Comparison of ENCODE assay signal across 8 cellular contexts in the genomic region with DNA sequence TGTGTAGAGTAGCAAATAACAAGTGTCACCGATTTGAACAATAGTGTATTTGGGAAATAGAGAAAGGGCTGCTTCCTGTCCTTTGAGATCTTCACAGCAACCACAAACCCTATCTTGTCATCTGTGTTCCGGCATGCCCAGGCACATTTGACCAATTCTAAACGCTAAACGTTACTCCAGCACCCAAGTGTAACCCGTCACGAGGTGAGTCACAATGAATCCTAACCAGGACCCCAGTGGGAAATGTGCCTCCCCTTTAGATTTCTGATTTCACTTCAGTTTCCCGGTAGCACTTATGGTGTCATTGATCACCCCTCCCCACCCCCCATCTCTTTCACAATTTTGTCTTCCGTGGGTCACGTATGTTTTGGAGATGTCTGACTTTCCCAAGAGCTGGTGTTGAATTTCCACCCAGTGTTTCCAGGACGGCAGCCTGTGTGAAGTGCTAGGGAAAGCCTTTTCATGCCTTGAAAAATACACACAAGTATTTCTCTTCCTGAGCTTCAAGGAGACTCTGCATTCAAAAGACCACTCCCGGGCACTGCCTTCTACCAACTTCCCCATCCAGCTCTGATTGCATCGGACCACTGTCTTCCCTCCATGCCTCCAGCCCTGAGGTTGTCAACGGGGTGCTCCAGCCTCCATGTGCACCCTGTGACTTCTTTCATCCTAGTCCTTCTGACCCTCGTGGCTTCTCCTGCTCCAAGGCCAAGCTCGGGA. TPM values are rescaled to one million over a fixed set of nuclear protein-coding genes. Genes with fewer than 3 reads are reported as not detected.
A peak's percentile ranks its signal among the peaks of the same experiment; 100 is the strongest.
DNase-seq lines count a peak whose midpoint lies in the region; ATAC-seq and TF ChIP-seq lines count a peak whose summit lies in the region.

No MANE protein-coding gene starts in this region.

- no peaks in the 10 kb centered on the region for H3K27me3 Mint-ChIP-seq in activated CD8-positive, alpha-beta memory T cell treated with anti-CD3 and anti-CD28 coated beads, Interleukin-2, amount 10 ng/mL, durations not matched to agents 7 days and 5 days
- H3K27me3 Mint-ChIP-seq in activated T-helper 17 cell treated with anti-CD3 and anti-CD28 coated beads, Interleukin-2, amount 50 U/mL, for 72 hours = peaks cover 12% of the 10 kb centered on the region

- no peak overlapping the region for H3K4me3 ChIP-seq in coronary artery

- H3K4me1 Mint-ChIP-seq in activated CD8-positive, alpha-beta memory T cell treated with anti-CD3 and anti-CD28 coated beads, Interleukin-2, amount 10 ng/mL, durations not matched to agents 7 days and 5 days = peaks cover 26% of the 10 kb centered on the region
- H3K4me1 Mint-ChIP-seq in activated T-helper 17 cell treated with anti-CD3 and anti-CD28 coated beads, Interleukin-2, amount 50 U/mL, for 72 hours = peaks cover 23% of the 10 kb centered on the region
- H3K4me1 Mint-ChIP-seq in stimulated activated effector memory CD8-positive, alpha-beta T cell treated with anti-CD3 and anti-CD28 coated beads, Interleukin-12 subunit alpha, Interleukin-12 subunit beta, amount 100 ng/mL, for 72 hours = peaks cover 20% of the 10 kb centered on the region

- peak overlapping the region; percentile 86 for H3K27ac Mint-ChIP-seq in activated CD8-positive, alpha-beta memory T cell treated with anti-CD3 and anti-CD28 coated beads, Interleukin-2, amount 10 ng/mL, durations not matched to agents 7 days and 5 days
- H3K27ac Mint-ChIP-seq in activated T-helper 17 cell treated with anti-CD3 and anti-CD28 coated beads, Interleukin-2, amount 50 U/mL, for 72 hours = peak overlapping the region; percentile 68
- peak overlapping the region; percentile 76 for H3K27ac Mint-ChIP-seq in stimulated activated effector memory CD8-positive, alpha-beta T cell treated with anti-CD3 and anti-CD28 coated beads, Interleukin-12 subunit alpha, Interleukin-12 subunit beta, amount 100 ng/mL, for 72 hours

- peak overlapping the region; percentile 55 for H3K4me3 Mint-ChIP-seq in activated CD8-positive, alpha-beta memory T cell treated with anti-CD3 and anti-CD28 coated beads, Interleukin-2, amount 10 ng/mL, durations not matched to agents 7 days and 5 days
- peak overlapping the region; percentile 68 for H3K4me3 Mint-ChIP-seq in activated T-helper 17 cell treated with anti-CD3 and anti-CD28 coated beads, Interleukin-2, amount 50 U/mL, for 72 hours
- peak overlapping the region; percentile 44 for H3K4me3 Mint-ChIP-seq in stimulated activated effector memory CD8-positive, alpha-beta T cell treated with anti-CD3 and anti-CD28 coated beads, Interleukin-12 subunit alpha, Interleukin-12 subunit beta, amount 100 ng/mL, for 72 hours

- peak; percentile 81 for DNase-seq in activated CD8-positive, alpha-beta memory T cell treated with anti-CD3 and anti-CD28 coated beads, Interleukin-2, amount 10 ng/mL, durations not matched to agents 7 days and 5 days
- DNase-seq in activated CD8-positive, alpha-beta memory T cell treated with anti-CD3 and anti-CD28 coated beads for 24 hours = no peak
- peak; percentile 88 for DNase-seq in Kasumi-1 (lab: John Stamatoyannopoulos, UW)
- no peak for DNase-seq in stimulated activated effector memory CD8-positive, alpha-beta T cell treated with anti-CD3 and anti-CD28 coated beads, Interleukin-12 subunit alpha, Interleukin-12 subunit beta, amount 100 ng/mL, for 72 hours (ENCODE audit: low spot score in 2 of 2)
- no peak for DNase-seq in NCI-H82 treated with DMSO at 0.1 percent for 48 hours (lab: John Stamatoyannopoulos, UW; ENCODE audit: unreplicated experiment)
- DNase-seq in T-helper 9 cell = no peak
- no peak for DNase-seq in coronary artery (ENCODE audit: low spot score)

- no peak for TF ChIP-seq CTCF in coronary artery (IDR thresholded peaks at IDR 0.05)

- peaks cover 6% of the 10 kb centered on the region for H3K36me3 Mint-ChIP-seq in activated CD8-positive, alpha-beta memory T cell treated with anti-CD3 and anti-CD28 coated beads, Interleukin-2, amount 10 ng/mL, durations not matched to agents 7 days and 5 days
- H3K36me3 Mint-ChIP-seq in activated T-helper 17 cell treated with anti-CD3 and anti-CD28 coated beads, Interleukin-2, amount 50 U/mL, for 72 hours (ENCODE audit: low read depth) = no peaks in the 10 kb centered on the region
- H3K36me3 Mint-ChIP-seq in stimulated activated effector memory CD8-positive, alpha-beta T cell treated with anti-CD3 and anti-CD28 coated beads, Interleukin-12 subunit alpha, Interleukin-12 subunit beta, amount 100 ng/mL, for 72 hours = peaks cover 12% of the 10 kb centered on the region

- H3K9me3 Mint-ChIP-seq in activated CD8-positive, alpha-beta memory T cell treated with anti-CD3 and anti-CD28 coated beads, Interleukin-2, amount 10 ng/mL, durations not matched to agents 7 days and 5 days (ENCODE audit: low read depth) = peaks cover 7% of the 10 kb centered on the region
- H3K9me3 Mint-ChIP-seq in activated T-helper 17 cell treated with anti-CD3 and anti-CD28 coated beads, Interleukin-2, amount 50 U/mL, for 72 hours = peaks cover 8% of the 10 kb centered on the region
- peaks cover 3% of the 10 kb centered on the region for H3K9me3 Mint-ChIP-seq in stimulated activated effector memory CD8-positive, alpha-beta T cell treated with anti-CD3 and anti-CD28 coated beads, Interleukin-12 subunit alpha, Interleukin-12 subunit beta, amount 100 ng/mL, for 72 hours

- peak; percentile 91 for ATAC-seq in activated CD8-positive, alpha-beta memory T cell treated with anti-CD3 and anti-CD28 coated beads, Interleukin-2, amount 10 ng/mL, durations not matched to agents 7 days and 5 days
- peak; percentile 98 for ATAC-seq in activated T-helper 17 cell treated with anti-CD3 and anti-CD28 coated beads, Interleukin-2, amount 50 U/mL, for 72 hours (replicated peaks)
- ATAC-seq in stimulated activated effector memory CD8-positive, alpha-beta T cell treated with anti-CD3 and anti-CD28 coated beads, Interleukin-12 subunit alpha, Interleukin-12 subunit beta, amount 100 ng/mL, for 72 hours = peak; percentile 94

- no peak overlapping the region for H3K27ac ChIP-seq in coronary artery

- CTCF ChIA-PET in activated CD8-positive, alpha-beta memory T cell treated with anti-CD3 and anti-CD28 coated beads, Interleukin-2, amount 10 ng/mL, durations not matched to agents 7 days and 5 days (lab: Charles Lee) = interaction anchor here (0.9 to 1.9 kb wide), 4 partner anchors 10 to 25 kb away, joined by 4 to 10 read pairs (median 6); a partner anchor contains a TSS

RNA-seq across cellular contexts. Expression of a gene that starts 10.5 kb away (rescaled TPM):
- total RNA-seq in activated CD8-positive, alpha-beta memory T cell treated with anti-CD3 and anti-CD28 coated beads, Interleukin-2, amount 10 ng/mL, durations not matched to agents 7 days and 5 days = 10 to 100 TPM; 26.4 to 27.0 TPM
- 10 to 100 TPM; 26.6 to 38.7 TPM for total RNA-seq in activated T-helper 17 cell treated with anti-CD3 and anti-CD28 coated beads, Interleukin-2, amount 50 U/mL, for 72 hours

RNA-seq across cellular contexts. Expression of a gene that starts 30.1 kb away (rescaled TPM):
- 10 to 100 TPM; 15.6 to 16.2 TPM for total RNA-seq in activated CD8-positive, alpha-beta memory T cell treated with anti-CD3 and anti-CD28 coated beads, Interleukin-2, amount 10 ng/mL, durations not matched to agents 7 days and 5 days
- total RNA-seq in activated T-helper 17 cell treated with anti-CD3 and anti-CD28 coated beads, Interleukin-2, amount 50 U/mL, for 72 hours = 1 to 10 TPM; 4.6 to 6.0 TPM

Comparison
In these comparisons a context has a peak if more than half of its experiments do, and no peak if none do; other contexts are left out.
1. DNase-seq: peak in activated CD8-positive, alpha-beta memory T cell treated with anti-CD3 and anti-CD28 coated beads, Interleukin-2, amount 10 ng/mL, durations not matched to agents 7 days and 5 days (single experiment) and Kasumi-1 (2 of 2); none in activated CD8-positive, alpha-beta memory T cell treated with anti-CD3 and anti-CD28 coated beads for 24 hours (single experiment), stimulated activated effector memory CD8-positive, alpha-beta T cell treated with anti-CD3 and anti-CD28 coated beads, Interleukin-12 subunit alpha, Interleukin-12 subunit beta, amount 100 ng/mL, for 72 hours (0 of 2), NCI-H82 treated with DMSO at 0.1 percent for 48 hours (single experiment), T-helper 9 cell (single experiment) and coronary artery (single experiment).
2. Peak in every context shown above with its lines, with median percentiles within 50 percentile points of each other: ATAC-seq, H3K27ac Mint-ChIP-seq and H3K4me3 Mint-ChIP-seq.